Comparison of ENCODE assay signal across 22 cellular contexts in genomic region chr9:95132406-95133350, GRCh38.
DNase-seq lines count a peak whose midpoint lies in the region; ATAC-seq and TF ChIP-seq lines count a peak whose summit lies in the region.
"Had no signal": no experiment of that assay in that cellular context is flagged by ENCODE, and none has a peak within 500 bp of the region (broad histone marks: within the 10 kb centered on the region; RNA-seq: fewer than 3 reads in every experiment).

No MANE protein-coding gene starts in this region.

- no peak for TF ChIP-seq POLR2A in right lobe of liver (IDR thresholded peaks at IDR 0.05)

- H3K27ac ChIP-seq in WERI-Rb-1 (peak overlapping the region; percentile 48), right lobe of liver (peak overlapping the region in 2 of 3 donors; percentile 3 to 7), urinary bladder (ENCODE audit: low read depth) (peak overlapping the region; percentile 11)
- H3K27ac ChIP-seq: SJSA1, thyroid gland had no signal

- no peak overlapping the region for H3K4me3 Mint-ChIP-seq in HFFc6
- H3K4me3 Mint-ChIP-seq: activated T-cell treated with anti-CD3 and anti-CD28 coated beads, Interleukin-2, amount 50 U/mL, for 4 hours; CD4-positive, alpha-beta T cell; H9; neural crest cell had no signal

- H3K9me3 Mint-ChIP-seq in HFFc6, result no peaks in the 10 kb centered on the region
- H3K9me3 Mint-ChIP-seq: activated naive CD4-positive, alpha-beta T cell treated with anti-CD3 and anti-CD28 coated beads, Interleukin-2, amount 50 U/mL, for 72 hours; activated T-cell treated with anti-CD3 and anti-CD28 coated beads, Interleukin-2, amount 50 U/mL, for 4 hours; CD4-positive, alpha-beta T cell; H9; neural crest cell had no signal

- H3K27me3 ChIP-seq in WERI-Rb-1 (ENCODE audit: insufficient read depth, low read depth, severe bottlenecking) (no peaks in the 10 kb centered on the region), right lobe of liver (no peaks in the 10 kb centered on the region)
- H3K27me3 ChIP-seq: SJSA1, thyroid gland had no signal

- peak in 1 of 4 donors; percentile 1 for ATAC-seq in right lobe of liver
- no peak for ATAC-seq in HG03354 (IDR thresholded peaks at IDR 0.05; ENCODE audit: poor library complexity, severe bottlenecking, unreplicated experiment)
- ATAC-seq: activated naive CD4-positive, alpha-beta T cell treated with anti-CD3 and anti-CD28 coated beads, Interleukin-2, amount 50 U/mL, for 72 hours; activated T-cell treated with anti-CD3 and anti-CD28 coated beads, Interleukin-2, amount 50 U/mL, for 4 hours; right cardiac atrium had no signal

- H3K4me3 ChIP-seq in WERI-Rb-1 (ENCODE audit: low read depth, low read length), result no peak overlapping the region; the same call in 1 of the 2 replicates
- H3K4me3 ChIP-seq in right lobe of liver, result no peak overlapping the region
- H3K4me3 ChIP-seq in urinary bladder (ENCODE audit: low read depth, low read length), result no peak overlapping the region
- H3K4me3 ChIP-seq: lung, SJSA1, thyroid gland had no signal

- peaks cover 3% of the 10 kb centered on the region; the same call in 1 of the 2 replicates for H3K36me3 Mint-ChIP-seq in HFFc6 (ENCODE audit: low read depth)
- H3K36me3 Mint-ChIP-seq: activated naive CD4-positive, alpha-beta T cell treated with anti-CD3 and anti-CD28 coated beads, Interleukin-2, amount 50 U/mL, for 72 hours had no signal

- DNase-seq in NCI-H2171 treated with DMSO at 0.1 percent for 48 hours (lab: John Stamatoyannopoulos, UW) (peak; percentile 39), NCI-H2171 (lab: John Stamatoyannopoulos, UW) (no peak), WERI-Rb-1 (peak; percentile 65), right lobe of liver (no peak), HFFc6 (no peak)
- no peak for DNase-seq in stimulated activated CD4-positive, alpha-beta T cell treated with anti-CD3 and anti-CD28 coated beads, Interleukin-1b, Interleukin-23, amount 100 ng/mL, for 48 hours
- DNase-seq: activated CD4-positive, alpha-beta T cell treated with anti-CD3 and anti-CD28 coated beads for 48 hours; activated T-cell treated with anti-CD3 and anti-CD28 coated beads, Interleukin-2, amount 50 U/mL, for 4 hours; CD4-positive, alpha-beta T cell; effector CD4-positive, alpha-beta T cell; H9; right cardiac atrium; stimulated activated CD4-positive, alpha-beta T cell treated with anti-CD3 and anti-CD28 coated beads, Interleukin-4, amount 100 ng/mL, for 1 hour; stimulated activated CD8-positive, alpha-beta memory T cell treated with anti-CD3 and anti-CD28 coated beads, Interleukin-4, amount 100 ng/mL, for 48 hours; T1000; thyroid gland had no signal

- H3K36me3 ChIP-seq in WERI-Rb-1, result peaks cover 2% of the 10 kb centered on the region
- no peaks in the 10 kb centered on the region for H3K36me3 ChIP-seq in right lobe of liver
- H3K36me3 ChIP-seq in urinary bladder (ENCODE audit: insufficient read depth), result no peaks in the 10 kb centered on the region
- H3K36me3 ChIP-seq: SJSA1, thyroid gland had no signal

- H3K27me3 Mint-ChIP-seq in HFFc6 (ENCODE audit: insufficient read depth), result no peaks in the 10 kb centered on the region; the same call in 1 of the 2 replicates
- H3K27me3 Mint-ChIP-seq: CD4-positive, alpha-beta T cell had no signal

- H3K4me1 ChIP-seq in right lobe of liver (peaks cover 0 to 47% (median 22%) of the 10 kb centered on the region in 4 donors), urinary bladder (ENCODE audit: insufficient read depth) (peaks cover 1% of the 10 kb centered on the region)

- 51% methylated on average over 12 of the region's 16 CpGs for WGBS in right lobe of liver (ENCODE audit: insufficient coverage, low coverage, low lambda C conversion rate, missing lambda C conversion rate)
- 79% methylated on average over 16 of the region's 16 CpGs for WGBS in urinary bladder

- H3K9me3 ChIP-seq in WERI-Rb-1 (ENCODE audit: severe bottlenecking) (no peaks in the 10 kb centered on the region), right lobe of liver (no peaks in the 10 kb centered on the region)
- H3K9me3 ChIP-seq: SJSA1, thyroid gland had no signal

- intact Hi-C loops in right lobe of liver (cut with DNase I), result no loop called here

- no peak overlapping the region for H3K27ac Mint-ChIP-seq in HFFc6
- H3K27ac Mint-ChIP-seq: activated naive CD4-positive, alpha-beta T cell treated with anti-CD3 and anti-CD28 coated beads, Interleukin-2, amount 50 U/mL, for 72 hours; CD4-positive, alpha-beta T cell; H9 had no signal

- H3K4me1 Mint-ChIP-seq in HFFc6 (ENCODE audit: low read depth), result peaks cover 26% of the 10 kb centered on the region

- TF ChIP-seq CTCF in WERI-Rb-1 (IDR thresholded peaks at IDR 0.05; ENCODE audit: low read depth, low read length), result no peak
- TF ChIP-seq CTCF in right lobe of liver (IDR thresholded peaks at IDR 0.05), result no peak
- no peak for TF ChIP-seq CTCF in HFFc6 (IDR thresholded peaks at IDR 0.05)

Comparison
In these comparisons a context has a peak if more than half of its experiments do, and no peak if none do; other contexts are left out.
1. DNase-seq: peak in NCI-H2171 treated with DMSO at 0.1 percent for 48 hours (single experiment) and WERI-Rb-1 (single experiment); none in NCI-H2171 (single experiment), right lobe of liver (0 of 3), HFFc6 (single experiment) and stimulated activated CD4-positive, alpha-beta T cell treated with anti-CD3 and anti-CD28 coated beads, Interleukin-1b, Interleukin-23, amount 100 ng/mL, for 48 hours (single experiment).
2. Peak in every context shown above with its lines, with median percentiles within 50 percentile points of each other: H3K27ac ChIP-seq.